In the genomic region with DNA sequence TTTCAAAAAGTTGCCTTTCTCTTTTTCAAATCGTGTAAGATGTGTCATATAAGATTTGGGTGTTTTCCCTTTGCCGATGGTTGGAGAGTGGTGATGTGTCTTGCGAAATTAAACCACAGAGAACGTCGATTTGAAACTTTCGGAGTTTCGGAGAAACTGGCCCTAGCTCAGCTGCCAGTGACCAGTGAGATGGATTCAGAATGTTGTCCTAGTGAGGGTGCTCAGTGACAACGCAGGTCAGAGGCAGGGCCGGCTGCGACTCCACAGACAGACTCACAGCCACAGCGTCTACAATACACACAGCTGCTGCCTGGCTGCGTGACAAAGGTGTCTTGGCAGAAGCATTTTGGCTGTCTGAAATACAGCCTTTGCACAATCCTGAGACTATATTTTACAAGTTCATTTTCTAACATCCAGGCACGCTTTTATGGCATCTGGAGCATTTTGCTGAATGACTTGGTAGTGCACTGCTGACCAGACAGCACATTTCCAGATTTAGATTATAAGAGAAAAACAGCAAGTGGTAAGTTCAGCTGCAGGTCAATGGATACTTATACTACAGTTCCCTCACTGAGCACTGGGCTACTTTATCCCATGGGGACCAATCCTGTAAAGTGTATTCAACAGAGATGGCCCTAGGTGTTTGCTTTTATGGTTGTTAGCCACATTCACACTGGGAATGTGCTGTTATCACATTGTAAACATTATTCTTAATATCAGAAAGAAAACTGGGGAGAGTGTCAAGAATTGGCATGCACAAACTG, we compare ENCODE assay signal across 8 cellular contexts.
A peak's percentile ranks its signal among the peaks of the same experiment; 100 is the strongest.
DNase-seq lines count a peak whose midpoint lies in the region; ATAC-seq and TF ChIP-seq lines count a peak whose summit lies in the region.

No MANE protein-coding gene starts in this region.

- peaks cover 30 to 53% (median 44%) of the 10 kb centered on the region in 4 donors for H3K4me1 Mint-ChIP-seq in CD4-positive, alpha-beta memory T cell
- peaks cover 9 to 54% (median 21%) of the 10 kb centered on the region in 3 donors for H3K4me1 Mint-ChIP-seq in T-cell
- peaks cover 64% of the 10 kb centered on the region for H3K4me1 Mint-ChIP-seq in stimulated activated effector memory CD8-positive, alpha-beta T cell treated with anti-CD3 and anti-CD28 coated beads, Interleukin-12 subunit alpha, Interleukin-12 subunit beta, amount 100 ng/mL, for 72 hours
- H3K4me1 Mint-ChIP-seq in activated T-helper 2 cell treated with anti-CD3 and anti-CD28 coated beads, Interferon-gamma antibody, Interleukin-2, Interleukin-4, amounts not matched to agents 10 μg/mL and 5 μg/mL and 100 μg/mL, durations not matched to agents 14 hours and 24 hours and 36 hours (ENCODE audit: low read depth) = peaks cover 39% of the 10 kb centered on the region

- peak; percentile 15 to 57 (median 21) for DNase-seq in CD4-positive, alpha-beta memory T cell
- DNase-seq in HL-60 (ENCODE audit: low read depth in 1 of 2, low spot score in 1 of 2) = peak; percentile 64 to 81
- DNase-seq in T-cell = peak in 10 of 34 experiments; percentile 5 to 26 (median 9)
- peak; percentile 37 to 76 for DNase-seq in heart right ventricle
- DNase-seq in stimulated activated effector memory CD8-positive, alpha-beta T cell treated with anti-CD3 and anti-CD28 coated beads, Interleukin-12 subunit alpha, Interleukin-12 subunit beta, amount 100 ng/mL, for 72 hours (ENCODE audit: low spot score in 2 of 2) = peak in 1 of 2 donors; percentile 72
- DNase-seq in NCI-H1694 treated with DMSO at 0.1 percent for 48 hours (lab: John Stamatoyannopoulos, UW) = no peak
- no peak for DNase-seq in activated T-helper 2 cell treated with anti-CD3 and anti-CD28 coated beads, Interferon-gamma antibody, Interleukin-2, Interleukin-4, amounts not matched to agents 10 μg/mL and 5 μg/mL and 100 μg/mL, durations not matched to agents 14 hours and 24 hours and 36 hours (ENCODE audit: low spot score)

- WGBS in heart right ventricle, 2 donors = 49 to 66% methylated on average over 13 of the region's 13 CpGs

- H3K27ac ChIP-seq in CD4-positive, alpha-beta memory T cell (ENCODE audit: low read depth, low read length) = no peak overlapping the region
- H3K27ac ChIP-seq in HL-60 (replicated peaks) = peak overlapping the region; percentile 61
- peak overlapping the region in 2 of 10 donors; percentile 11 to 78 for H3K27ac ChIP-seq in heart right ventricle

- peaks cover 2 to 5% of the 10 kb centered on the region in 2 donors for H3K27me3 Mint-ChIP-seq in CD4-positive, alpha-beta memory T cell
- H3K27me3 Mint-ChIP-seq in T-cell = no peaks in the 10 kb centered on the region
- H3K27me3 Mint-ChIP-seq in activated T-helper 2 cell treated with anti-CD3 and anti-CD28 coated beads, Interferon-gamma antibody, Interleukin-2, Interleukin-4, amounts not matched to agents 10 μg/mL and 5 μg/mL and 100 μg/mL, durations not matched to agents 14 hours and 24 hours and 36 hours (ENCODE audit: low read depth) = peaks cover 56% of the 10 kb centered on the region

- TF ChIP-seq CTCF in HL-60 (IDR thresholded peaks at IDR 0.05; ENCODE audit: insufficient read depth, low read length) = no peak
- no peak for TF ChIP-seq CTCF in heart right ventricle (IDR thresholded peaks at IDR 0.05)

- H3K9me3 Mint-ChIP-seq in CD4-positive, alpha-beta memory T cell = peaks cover 0 to under 1% (median 0%) of the 10 kb centered on the region in 8 donors
- H3K9me3 Mint-ChIP-seq in T-cell = no peaks in the 10 kb centered on the region
- H3K9me3 Mint-ChIP-seq in stimulated activated effector memory CD8-positive, alpha-beta T cell treated with anti-CD3 and anti-CD28 coated beads, Interleukin-12 subunit alpha, Interleukin-12 subunit beta, amount 100 ng/mL, for 72 hours = no peaks in the 10 kb centered on the region
- peaks cover 12% of the 10 kb centered on the region for H3K9me3 Mint-ChIP-seq in activated T-helper 2 cell treated with anti-CD3 and anti-CD28 coated beads, Interferon-gamma antibody, Interleukin-2, Interleukin-4, amounts not matched to agents 10 μg/mL and 5 μg/mL and 100 μg/mL, durations not matched to agents 14 hours and 24 hours and 36 hours

- peak overlapping the region in 6 of 7 donors; percentile 40 to 95 (median 84) for H3K27ac Mint-ChIP-seq in CD4-positive, alpha-beta memory T cell
- H3K27ac Mint-ChIP-seq in T-cell = peak overlapping the region; percentile 36 to 47
- peak overlapping the region; percentile 38 for H3K27ac Mint-ChIP-seq in stimulated activated effector memory CD8-positive, alpha-beta T cell treated with anti-CD3 and anti-CD28 coated beads, Interleukin-12 subunit alpha, Interleukin-12 subunit beta, amount 100 ng/mL, for 72 hours
- H3K27ac Mint-ChIP-seq in activated T-helper 2 cell treated with anti-CD3 and anti-CD28 coated beads, Interferon-gamma antibody, Interleukin-2, Interleukin-4, amounts not matched to agents 10 μg/mL and 5 μg/mL and 100 μg/mL, durations not matched to agents 14 hours and 24 hours and 36 hours = no peak overlapping the region

- no peaks in the 10 kb centered on the region for H3K27me3 ChIP-seq in CD4-positive, alpha-beta memory T cell (ENCODE audit: insufficient read depth, low read length)
- H3K27me3 ChIP-seq in HL-60 (ENCODE audit: insufficient read depth, poor library complexity, severe bottlenecking) (no peaks in the 10 kb centered on the region), heart right ventricle (no peaks in the 10 kb centered on the region)

- peaks cover 0 to 7% of the 10 kb centered on the region in 2 donors for H3K36me3 Mint-ChIP-seq in CD4-positive, alpha-beta memory T cell
- H3K36me3 Mint-ChIP-seq in T-cell = peaks cover 3% of the 10 kb centered on the region
- H3K36me3 Mint-ChIP-seq in stimulated activated effector memory CD8-positive, alpha-beta T cell treated with anti-CD3 and anti-CD28 coated beads, Interleukin-12 subunit alpha, Interleukin-12 subunit beta, amount 100 ng/mL, for 72 hours = no peaks in the 10 kb centered on the region
- no peaks in the 10 kb centered on the region for H3K36me3 Mint-ChIP-seq in activated T-helper 2 cell treated with anti-CD3 and anti-CD28 coated beads, Interferon-gamma antibody, Interleukin-2, Interleukin-4, amounts not matched to agents 10 μg/mL and 5 μg/mL and 100 μg/mL, durations not matched to agents 14 hours and 24 hours and 36 hours (ENCODE audit: low read depth)

- POLR2A ChIA-PET in CD4-positive, alpha-beta memory T cell (lab: Charles Lee; ENCODE audit: partially characterized antibody) = interaction anchor here (0.7 to 7.3 kb wide), 6 partner anchors 8 to 98 kb away, joined by 3 to 52 read pairs (median 4); no protein-coding TSS in a partner anchor
- POLR2A ChIA-PET in T-cell (lab: Charles Lee) = interaction anchor here in 1 of 2 donors (0.6 kb wide), 1 partner anchor 164 kb away, joined by 8 read pairs; no protein-coding TSS in a partner anchor

- H3K9me3 ChIP-seq in CD4-positive, alpha-beta memory T cell (ENCODE audit: control insufficient read depth in 1 of 2, low read length in 2 of 2) = no peaks in the 10 kb centered on the region
- peaks cover 0 to 7% (median 0%) of the 10 kb centered on the region in 11 donors for H3K9me3 ChIP-seq in heart right ventricle

- ATAC-seq in T-cell (replicated peaks in 1 of 4) (peak in 2 of 4 experiments; percentile 27 to 60), heart right ventricle (peak; percentile 63 to 93 (median 81)), HG03039 (IDR thresholded peaks at IDR 0.05; ENCODE audit: unreplicated experiment) (no peak)
- peak; percentile 58 for ATAC-seq in stimulated activated effector memory CD8-positive, alpha-beta T cell treated with anti-CD3 and anti-CD28 coated beads, Interleukin-12 subunit alpha, Interleukin-12 subunit beta, amount 100 ng/mL, for 72 hours

- H3K4me3 ChIP-seq in CD4-positive, alpha-beta memory T cell (ENCODE audit: low read length in 2 of 2) = no peak overlapping the region
- H3K4me3 ChIP-seq in HL-60 (replicated peaks; ENCODE audit: insufficient read depth, low read length) (no peak overlapping the region; the same call in 1 of the 2 replicates), heart right ventricle (peak overlapping the region in 1 of 10 donors; percentile 5)

- intact Hi-C loops in CD4-positive, alpha-beta memory T cell (cut with micrococcal nuclease) = no loop called here
- intact Hi-C loops in heart right ventricle (cut with DNase I) = no loop called here
- intact Hi-C loops in activated T-helper 2 cell treated with anti-CD3 and anti-CD28 coated beads, Interferon-gamma antibody, Interleukin-2, Interleukin-4, amounts not matched to agents 10 μg/mL and 5 μg/mL and 100 μg/mL, durations not matched to agents 14 hours and 24 hours and 36 hours (cut with micrococcal nuclease) = no loop called here

- peaks cover 36% of the 10 kb centered on the region for H3K4me1 ChIP-seq in CD4-positive, alpha-beta memory T cell (ENCODE audit: insufficient read depth, low read length)
- peaks cover 0 to 64% (median 8%) of the 10 kb centered on the region in 9 donors for H3K4me1 ChIP-seq in heart right ventricle

- peak overlapping the region; percentile 52 to 85 (median 78) for H3K4me3 Mint-ChIP-seq in CD4-positive, alpha-beta memory T cell
- H3K4me3 Mint-ChIP-seq in T-cell = peak overlapping the region; percentile 4 to 47 (median 38)
- H3K4me3 Mint-ChIP-seq in stimulated activated effector memory CD8-positive, alpha-beta T cell treated with anti-CD3 and anti-CD28 coated beads, Interleukin-12 subunit alpha, Interleukin-12 subunit beta, amount 100 ng/mL, for 72 hours = peak overlapping the region; percentile 34
- H3K4me3 Mint-ChIP-seq in activated T-helper 2 cell treated with anti-CD3 and anti-CD28 coated beads, Interferon-gamma antibody, Interleukin-2, Interleukin-4, amounts not matched to agents 10 μg/mL and 5 μg/mL and 100 μg/mL, durations not matched to agents 14 hours and 24 hours and 36 hours (ENCODE audit: low read depth) = no peak overlapping the region

- CTCF ChIA-PET in CD4-positive, alpha-beta memory T cell (lab: Charles Lee; ENCODE audit: partially characterized antibody) = no interaction called here
- CTCF ChIA-PET in T-cell (lab: Charles Lee) = interaction anchor here (0.6 to 0.8 kb wide), 3 partner anchors 13 to 231 kb away, joined by 3 to 6 read pairs (median 3); no protein-coding TSS in a partner anchor

- no peaks in the 10 kb centered on the region for H3K36me3 ChIP-seq in CD4-positive, alpha-beta memory T cell (ENCODE audit: insufficient read depth, low read length)
- H3K36me3 ChIP-seq in heart right ventricle = no peaks in the 10 kb centered on the region

Comparison
In these comparisons a context has a peak if more than half of its experiments do, and no peak if none do; other contexts are left out.
1. DNase-seq: peak in CD4-positive, alpha-beta memory T cell (5 of 5), HL-60 (2 of 2) and heart right ventricle (2 of 2); none in NCI-H1694 treated with DMSO at 0.1 percent for 48 hours (single experiment) and activated T-helper 2 cell treated with anti-CD3 and anti-CD28 coated beads, Interferon-gamma antibody, Interleukin-2, Interleukin-4, amounts not matched to agents 10 μg/mL and 5 μg/mL and 100 μg/mL, durations not matched to agents 14 hours and 24 hours and 36 hours (single experiment).